7 cellular contexts compared by ENCODE assay signal in genomic region chr4:40856836-40857362, GRCh38.
A peak's percentile ranks its signal among the peaks of the same experiment; 100 is the strongest.
DNase-seq lines count a peak whose midpoint lies in the region; ATAC-seq and TF ChIP-seq lines count a peak whose summit lies in the region.

No MANE protein-coding gene starts in this region.

- H2AFZ ChIP-seq in neural cell (ENCODE audit: low read depth, low read length): peak overlapping the region; percentile 80

- H3K9me2 ChIP-seq in neural cell (ENCODE audit: insufficient read depth, low read length): no peaks in the 10 kb centered on the region

- TF ChIP-seq CTCF in neural cell (IDR thresholded peaks at IDR 0.05; ENCODE audit: poor library complexity, severe bottlenecking): peak; percentile 4

- H3F3A ChIP-seq in neural cell (ENCODE audit: insufficient read depth, low read length, poor library complexity, severe bottlenecking): no peaks in the 10 kb centered on the region

- TF ChIP-seq RAD21 in neural cell (conservative IDR thresholded peaks at IDR 0.05): peak; percentile 45

- ATAC-seq in GM18907 (IDR thresholded peaks at IDR 0.05; ENCODE audit: unreplicated experiment) (peak; percentile 92), HG02981 (IDR thresholded peaks at IDR 0.05; ENCODE audit: unreplicated experiment) (peak; percentile 87)

- H3K4me2 ChIP-seq in neural cell (ENCODE audit: low read length): peak overlapping the region; percentile 75

- DNase-seq in NCI-H510A (lab: John Stamatoyannopoulos, UW) (peak; percentile 68), activated T-cell treated with anti-CD3 and anti-CD28 coated beads for 24 hours (ENCODE audit: low read depth) (peak; percentile 48), fibroblast of peridontal ligament (ENCODE audit: extremely low read depth) (peak; percentile 43), superior temporal gyrus (ENCODE audit: extremely low spot score) (peak; percentile 60)

- no peak overlapping the region for H3K27ac ChIP-seq in neural cell (ENCODE audit: low read length)

- peaks cover 40% of the 10 kb centered on the region for H3K79me2 ChIP-seq in neural cell (replicated peaks; ENCODE audit: insufficient read depth, low read length)

- H3K4me3 ChIP-seq in neural cell (ENCODE audit: low read length): peak overlapping the region; percentile 95

- H3K36me3 ChIP-seq in neural cell (ENCODE audit: insufficient read depth, low read length): no peaks in the 10 kb centered on the region

- no peaks in the 10 kb centered on the region for H3K27me3 ChIP-seq in neural cell (ENCODE audit: insufficient read depth, low read depth, low read length)

- peak overlapping the region; percentile 72 for H3K9ac ChIP-seq in neural cell (ENCODE audit: low read length)

- no peaks in the 10 kb centered on the region for H3K9me3 ChIP-seq in neural cell (ENCODE audit: low read length)

- peak; percentile 37 for TF ChIP-seq EP300 in neural cell (conservative IDR thresholded peaks at IDR 0.05; ENCODE audit: poor library complexity, severe bottlenecking)

- H4K20me1 ChIP-seq in neural cell (ENCODE audit: insufficient read depth): no peaks in the 10 kb centered on the region

TF ChIP-seq in neural cell, 6 proteins besides CTCF, POLR2A, EP300 and RAD21:
- TF ChIP-seq POLR2AphosphoS5 (IDR thresholded peaks at IDR 0.05): peak; percentile 68
- TF ChIP-seq EZH2 (IDR thresholded peaks at IDR 0.05; ENCODE audit: borderline replicate concordance, insufficient read depth, low read length, poor library complexity, severe bottlenecking): no peak
- peak; percentile 74 for TF ChIP-seq MXI1 (conservative IDR thresholded peaks at IDR 0.05; ENCODE audit: poor library complexity, severe bottlenecking)
- peak; percentile 57 for TF ChIP-seq REST (IDR thresholded peaks at IDR 0.05; ENCODE audit: borderline replicate concordance)
- peak; percentile 42 for TF ChIP-seq SMC3 (conservative IDR thresholded peaks at IDR 0.05; ENCODE audit: poor library complexity)
- no peak for TF ChIP-seq TAF1 (IDR thresholded peaks at IDR 0.05; ENCODE audit: low read depth)
TF ChIP-seq in neural cell: peak in this region for 4.
